In genomic region chr12:54159140-54159539, GRCh38 we compare ENCODE assay signal across 9 cellular contexts. TPM values are rescaled to one million over a fixed set of nuclear protein-coding genes. Genes with fewer than 3 reads are reported as not detected.
DNase-seq lines count a peak whose midpoint lies in the region; ATAC-seq and TF ChIP-seq lines count a peak whose summit lies in the region.
"Had no signal": no experiment of that assay in that cellular context is flagged by ENCODE, and none has a peak within 500 bp of the region (broad histone marks: within the 10 kb centered on the region; RNA-seq: fewer than 3 reads in every experiment).

No MANE protein-coding gene starts in this region.

- POLR2A ChIA-PET in GM10248 (lab: Yijun Ruan, JAX), result no interaction called here

- no peaks in the 10 kb centered on the region for H3K36me3 Mint-ChIP-seq in mesothelial cell of epicardium

- peaks cover 9% of the 10 kb centered on the region for H3K4me1 ChIP-seq in Loucy (ENCODE audit: insufficient read depth, low read length, poor library complexity, severe bottlenecking)

- no peaks in the 10 kb centered on the region for H3K9me2 ChIP-seq in Loucy (replicated peaks; ENCODE audit: low read depth, low read length)

- H3K79me2 ChIP-seq in Loucy (ENCODE audit: insufficient read depth, low read length), result no peaks in the 10 kb centered on the region

- H3K27me3 ChIP-seq in Loucy (ENCODE audit: insufficient read depth, low read length, poor library complexity, severe bottlenecking) (no peaks in the 10 kb centered on the region), dorsolateral prefrontal cortex (peaks cover 0 to 15% (median 0%) of the 10 kb centered on the region in 45 donors)

- no peaks in the 10 kb centered on the region for H3F3A ChIP-seq in Loucy (ENCODE audit: low read depth)

- H3K27ac ChIP-seq in dorsolateral prefrontal cortex, result no peak overlapping the region
- H3K27ac ChIP-seq: skin epidermis had no signal

- H3K4me1 Mint-ChIP-seq in mesothelial cell of epicardium, result peaks cover 85% of the 10 kb centered on the region

- no peaks in the 10 kb centered on the region for H3K36me3 ChIP-seq in Loucy (ENCODE audit: insufficient read depth, low read length)

- DNase-seq in GM10248 (ENCODE audit: extremely low spot score), result peak; percentile 75
- DNase-seq in SW480 (ENCODE audit: low spot score), result peak; percentile 75
- peak; percentile 49 to 59 for DNase-seq in mesothelial cell of epicardium (ENCODE audit: low spot score in 2 of 2, unreplicated experiment in 2 of 2)
- no peak for DNase-seq in left lobe of liver (ENCODE audit: low spot score)
- no peak for DNase-seq in dorsolateral prefrontal cortex
- DNase-seq in middle frontal gyrus (ENCODE audit: extremely low spot score, low spot score), result no peak

- H4K20me1 ChIP-seq in Loucy (ENCODE audit: insufficient read depth, low read length, poor library complexity, severe bottlenecking), result no peaks in the 10 kb centered on the region

- no peaks in the 10 kb centered on the region for H3K27me3 Mint-ChIP-seq in mesothelial cell of epicardium (ENCODE audit: low read depth)

- H3K9ac ChIP-seq in Loucy (ENCODE audit: low read depth, low read length, poor library complexity, severe bottlenecking), result peak overlapping the region; percentile 44

- H3K9me3 Mint-ChIP-seq in mesothelial cell of epicardium, result no peaks in the 10 kb centered on the region

- H3K9me3 ChIP-seq in Loucy (ENCODE audit: insufficient read depth, low read depth, low read length), result no peaks in the 10 kb centered on the region

- H3K4me3 ChIP-seq in Loucy (ENCODE audit: low read length, poor library complexity, severe bottlenecking) (peak overlapping the region; percentile 58), dorsolateral prefrontal cortex (no peak overlapping the region)
- H3K4me3 ChIP-seq: skin epidermis had no signal

- peak; percentile 96 for ATAC-seq in GM19463 (IDR thresholded peaks at IDR 0.05; ENCODE audit: unreplicated experiment)
- no peak for ATAC-seq in left lobe of liver

- H3K4me2 ChIP-seq in Loucy (ENCODE audit: low read depth, low read length, poor library complexity, severe bottlenecking), result peak overlapping the region; percentile 69

- CTCF ChIA-PET in GM10248 (lab: Yijun Ruan, JAX), result interaction anchor here (1.4 to 1.8 kb wide), 2 partner anchors 21 to 33 kb away, joined by 4 to 5 read pairs; no protein-coding TSS in a partner anchor

- TF ChIP-seq CTCF in GM10248 (IDR thresholded peaks at IDR 0.05; ENCODE audit: control extremely low read depth, extremely low read depth, low read depth, missing control alignments) (no peak), Loucy (conservative IDR thresholded peaks at IDR 0.05; ENCODE audit: low read length) (peak; percentile 37; the same call in 1 of the 2 replicates), mesothelial cell of epicardium (IDR thresholded peaks at IDR 0.05; ENCODE audit: unreplicated experiment) (no peak), dorsolateral prefrontal cortex (IDR thresholded peaks at IDR 0.05 in 54 of 56, conservative IDR thresholded peaks at IDR 0.05 in 2 of 56; ENCODE audit: low read depth in 1 of 56, partially characterized antibody in 56 of 56) (no peak)

- H3K4me3 Mint-ChIP-seq in mesothelial cell of epicardium, result peak overlapping the region; percentile 4

- intact Hi-C loops in dorsolateral prefrontal cortex (cut with DNase I), result no loop called here

- H3K27ac Mint-ChIP-seq in mesothelial cell of epicardium, result no peak overlapping the region

- peak overlapping the region; percentile 94 for H2AFZ ChIP-seq in Loucy (ENCODE audit: low read length)

RNA-seq across cellular contexts. Expression of gene SMUG1, which starts 29.6 kb away (rescaled TPM):
- total RNA-seq in mesothelial cell of epicardium, result 39.5 to 47.1 TPM (median 46.1 TPM) in 3 replicates
- total RNA-seq in left lobe of liver, result 22.7 TPM
- total RNA-seq in dorsolateral prefrontal cortex, result 10 to 100 TPM; 15.0 to 44.0 (median 30.6) TPM

Comparison
In these comparisons a context has a peak if more than half of its experiments do, and no peak if none do; other contexts are left out.
1. DNase-seq: peak in GM10248 (single experiment), SW480 (single experiment) and mesothelial cell of epicardium (2 of 2); none in left lobe of liver (single experiment), dorsolateral prefrontal cortex (0 of 10) and middle frontal gyrus (single experiment).